9 cellular contexts compared by ENCODE assay signal in genomic region chr4:59945716-59946115, GRCh38.
"Had no signal": no experiment of that assay in that cellular context is flagged by ENCODE, and none has a peak within 500 bp of the region (broad histone marks: within the 10 kb centered on the region; RNA-seq: fewer than 3 reads in every experiment).

No MANE protein-coding gene starts in this region.

- H3K4me3 Mint-ChIP-seq: HFFc6 had no signal

- H3K27ac Mint-ChIP-seq: HFFc6 had no signal

- H3K4me1 ChIP-seq: HAP-1 had no signal

- H3K9ac ChIP-seq: GM23248 had no signal

- ATAC-seq: HCT116, K562 had no signal

- H3K36me3 ChIP-seq: HAP-1 had no signal

- H3K27ac ChIP-seq: GM23248, HL-60 had no signal

- DNase-seq: GOT3, H7, HFFc6, IMR-90 had no signal

- H3K4me3 ChIP-seq: GM23248, HAP-1, K562 had no signal

- H3K9me3 ChIP-seq: HAP-1 had no signal

- H2AFZ ChIP-seq: GM23248 had no signal
